Comparison of ENCODE assay signal across 1 cellular context in the genomic region with DNA sequence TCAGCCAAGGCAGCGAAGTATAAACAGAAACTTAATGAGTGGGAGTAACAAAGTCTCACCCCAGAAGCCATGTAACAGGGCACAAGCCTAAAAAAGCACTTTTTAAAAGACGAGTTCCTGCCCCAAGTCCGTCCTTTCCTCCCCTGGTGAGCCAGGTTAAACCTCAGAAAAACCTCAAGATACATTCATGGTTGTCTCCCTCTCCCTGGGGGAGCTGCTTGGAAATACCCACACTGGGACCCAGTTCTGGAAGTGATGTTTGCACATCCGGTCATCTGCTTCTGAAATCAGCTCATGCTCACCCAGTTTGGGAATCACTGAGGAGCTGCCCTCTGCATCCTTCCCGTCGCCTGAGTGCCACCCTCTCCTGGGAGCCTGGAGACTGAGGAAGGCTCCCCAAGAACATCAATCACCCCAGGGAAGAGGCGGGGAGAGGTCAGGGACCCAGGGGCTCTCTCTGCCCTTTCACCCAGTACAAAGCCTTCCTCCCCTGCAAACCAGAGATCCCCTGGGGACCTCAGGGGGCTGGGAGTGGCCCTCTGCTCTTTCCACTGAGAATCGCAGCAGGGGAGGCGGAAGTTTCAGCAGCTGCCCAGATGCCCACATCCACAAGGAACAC.
TF ChIP-seq lines count a peak whose summit lies in the region.

No MANE protein-coding gene starts in this region.

TF ChIP-seq in SK-N-SH, 30 proteins besides CTCF, POLR2A, EP300 and RAD21 (continued from another document):
- TF ChIP-seq POLR2AphosphoS5 (IDR thresholded peaks at IDR 0.05; ENCODE audit: low read depth, low read length), result no peak
- TF ChIP-seq SIN3A (IDR thresholded peaks at IDR 0.05; ENCODE audit: borderline replicate concordance, low read depth, low read length), result no peak
